In genomic region chr3:121998030-121998580, GRCh38 we compare ENCODE assay signal across 9 cellular contexts. TPM values are rescaled to one million over a fixed set of nuclear protein-coding genes. Genes with fewer than 3 reads are reported as not detected.
DNase-seq lines count a peak whose midpoint lies in the region; ATAC-seq and TF ChIP-seq lines count a peak whose summit lies in the region.
"Had no signal": no experiment of that assay in that cellular context is flagged by ENCODE, and none has a peak within 500 bp of the region (broad histone marks: within the 10 kb centered on the region; RNA-seq: fewer than 3 reads in every experiment).

No MANE protein-coding gene starts in this region.

- no peaks in the 10 kb centered on the region for H3K9me3 ChIP-seq in breast epithelium

- H3K36me3 ChIP-seq in breast epithelium: no peaks in the 10 kb centered on the region

- H3K4me3 ChIP-seq in breast epithelium (no peak overlapping the region), epithelial cell of esophagus (ENCODE audit: low read length) (no peak overlapping the region)

- TF ChIP-seq POLR2A in breast epithelium (IDR thresholded peaks at IDR 0.05): no peak

- no peak for DNase-seq in MCF 10A (ENCODE audit: unreplicated experiment)
- DNase-seq in breast epithelium (ENCODE audit: low spot score in 2 of 2): no peak
- peak; percentile 91 for DNase-seq in MV-4-11 (lab: John Stamatoyannopoulos, UW)
- DNase-seq in epithelial cell of esophagus (ENCODE audit: low read depth): peak; percentile 65
- DNase-seq in HPDE6-E6E7 (ENCODE audit: extremely low spot score): no peak
- DNase-seq in HEK293T (ENCODE audit: extremely low spot score): no peak

- CTCF ChIA-PET in MCF 10A (lab: Yijun Ruan, JAX): interaction anchor here (0.5 to 1.3 kb wide), 4 partner anchors 9 to 309 kb away, joined by 3 to 4 read pairs (median 3); no protein-coding TSS in a partner anchor
- CTCF ChIA-PET in HEK293T (lab: Yijun Ruan, JAX): interaction anchor here (1.0 kb wide), 1 partner anchor 260 kb away, joined by 3 read pairs; no protein-coding TSS in a partner anchor

- no peaks in the 10 kb centered on the region for H3K27me3 ChIP-seq in breast epithelium

- BruUV-seq in MCF 10A (replicated peaks; lab: Mats Ljungman, UMichigan): no TSS peak

- no peaks in the 10 kb centered on the region for H3K4me1 ChIP-seq in breast epithelium

- H3K27me3 Mint-ChIP-seq in MCF 10A (ENCODE audit: insufficient read depth, unreplicated experiment): no peaks in the 10 kb centered on the region
- H3K27me3 Mint-ChIP-seq in stimulated activated memory B cell treated with anti-CD40 and anti-IgM and Interleukin-4, amounts not matched to agents 10 μg/mL and 1 μg/mL and 100 μg/mL, for 72 hours: no peaks in the 10 kb centered on the region

- no peak for TF ChIP-seq CTCF in MCF 10A (IDR thresholded peaks at IDR 0.05; ENCODE audit: unreplicated experiment)
- TF ChIP-seq CTCF in breast epithelium (IDR thresholded peaks at IDR 0.05): no peak
- TF ChIP-seq CTCF in epithelial cell of esophagus (IDR thresholded peaks at IDR 0.05; ENCODE audit: insufficient read depth, low read depth, low read length, missing control alignments): no peak

- H3K4me1 Mint-ChIP-seq in MCF 10A (ENCODE audit: insufficient read depth, unreplicated experiment): peaks cover 24% of the 10 kb centered on the region
- H3K4me1 Mint-ChIP-seq in stimulated activated memory B cell treated with anti-CD40 and anti-IgM and Interleukin-4, amounts not matched to agents 10 μg/mL and 1 μg/mL and 100 μg/mL, for 72 hours: peaks cover 92% of the 10 kb centered on the region

- H3K27ac ChIP-seq in breast epithelium: no peak overlapping the region
- H3K27ac ChIP-seq: C4-2B had no signal

- intact Hi-C loops in MCF 10A (cut with micrococcal nuclease): no loop called here
- intact Hi-C loops in breast epithelium (cut with DNase I; ENCODE audit: low total_unique reads): no loop called here

- no peaks in the 10 kb centered on the region for H3K9me3 Mint-ChIP-seq in MCF 10A (ENCODE audit: unreplicated experiment)
- H3K9me3 Mint-ChIP-seq in stimulated activated memory B cell treated with anti-CD40 and anti-IgM and Interleukin-4, amounts not matched to agents 10 μg/mL and 1 μg/mL and 100 μg/mL, for 72 hours: no peaks in the 10 kb centered on the region

- H3K36me3 Mint-ChIP-seq in MCF 10A (ENCODE audit: insufficient read depth, unreplicated experiment): no peaks in the 10 kb centered on the region
- H3K36me3 Mint-ChIP-seq in stimulated activated memory B cell treated with anti-CD40 and anti-IgM and Interleukin-4, amounts not matched to agents 10 μg/mL and 1 μg/mL and 100 μg/mL, for 72 hours: no peaks in the 10 kb centered on the region

- peak; percentile 34 for ATAC-seq in stimulated activated memory B cell treated with anti-CD40 and anti-IgM and Interleukin-4, amounts not matched to agents 10 μg/mL and 1 μg/mL and 100 μg/mL, for 72 hours
- no peak for ATAC-seq in GM21381 (IDR thresholded peaks at IDR 0.05; ENCODE audit: unreplicated experiment)

- H3K4me3 Mint-ChIP-seq in MCF 10A (ENCODE audit: unreplicated experiment): no peak overlapping the region
- H3K4me3 Mint-ChIP-seq in stimulated activated memory B cell treated with anti-CD40 and anti-IgM and Interleukin-4, amounts not matched to agents 10 μg/mL and 1 μg/mL and 100 μg/mL, for 72 hours: peak overlapping the region; percentile 30

- H3K27ac Mint-ChIP-seq in MCF 10A (ENCODE audit: low read depth, unreplicated experiment): peak overlapping the region; percentile 3
- peak overlapping the region; percentile 86 for H3K27ac Mint-ChIP-seq in stimulated activated memory B cell treated with anti-CD40 and anti-IgM and Interleukin-4, amounts not matched to agents 10 μg/mL and 1 μg/mL and 100 μg/mL, for 72 hours

- POLR2A ChIA-PET in MCF 10A (lab: Yijun Ruan, JAX) (interaction anchor here (0.7 to 0.9 kb wide), 2 partner anchors 23 kb away, joined by 3 read pairs; no protein-coding TSS in a partner anchor), HEK293T (lab: Yijun Ruan, JAX) (no interaction called here)

TF ChIP-seq in HEK293T, 16 proteins besides CTCF, POLR2A, EP300 and RAD21:
- TF ChIP-seq TARDBP (IDR thresholded peaks at IDR 0.05) (no peak), LEF1 (IDR thresholded peaks at IDR 0.05; ENCODE audit: borderline replicate concordance) (no peak), HDGF (IDR thresholded peaks at IDR 0.05; ENCODE audit: borderline replicate concordance) (no peak), NFRKB (IDR thresholded peaks at IDR 0.05) (no peak), ELF4 (IDR thresholded peaks at IDR 0.05) (no peak), L3MBTL2 (conservative IDR thresholded peaks at IDR 0.05) (no peak), FOXK2 (IDR thresholded peaks at IDR 0.05) (no peak), ARNT (IDR thresholded peaks at IDR 0.05) (no peak), BHLHE40 (IDR thresholded peaks at IDR 0.05; ENCODE audit: borderline replicate concordance) (no peak), SUZ12 (IDR thresholded peaks at IDR 0.05) (no peak), CTBP1 (IDR thresholded peaks at IDR 0.05; ENCODE audit: borderline replicate concordance) (no peak), FOXA1 (IDR thresholded peaks at IDR 0.05) (no peak)

RNA-seq across cellular contexts. Expression of gene ILDR1, which starts 23.9 kb away (rescaled TPM):
- total RNA-seq in MCF 10A (2022) (0.23 TPM in 1 of 2 replicates, not detected in the other), breast epithelium (1 to 10 TPM in 2 of 3 donors, not detected in 1; 3.3 to 5.9 TPM)

RNA-seq across cellular contexts. Expression of gene CD86, which starts 57.1 kb away (rescaled TPM):
- not detected in 2 replicates for total RNA-seq in MCF 10A (2022)
- total RNA-seq in breast epithelium: 10 to 100 TPM in 1 of 3 donors, 1 to 10 TPM in 2; 7.3 to 12.6 (median 7.5) TPM

Comparison
In these comparisons a context has a peak if more than half of its experiments do, and no peak if none do; other contexts are left out.
1. DNase-seq: peak in MV-4-11 (single experiment) and epithelial cell of esophagus (single experiment); none in MCF 10A (single experiment), breast epithelium (0 of 2), HPDE6-E6E7 (single experiment) and HEK293T (single experiment).